In the genomic region with DNA sequence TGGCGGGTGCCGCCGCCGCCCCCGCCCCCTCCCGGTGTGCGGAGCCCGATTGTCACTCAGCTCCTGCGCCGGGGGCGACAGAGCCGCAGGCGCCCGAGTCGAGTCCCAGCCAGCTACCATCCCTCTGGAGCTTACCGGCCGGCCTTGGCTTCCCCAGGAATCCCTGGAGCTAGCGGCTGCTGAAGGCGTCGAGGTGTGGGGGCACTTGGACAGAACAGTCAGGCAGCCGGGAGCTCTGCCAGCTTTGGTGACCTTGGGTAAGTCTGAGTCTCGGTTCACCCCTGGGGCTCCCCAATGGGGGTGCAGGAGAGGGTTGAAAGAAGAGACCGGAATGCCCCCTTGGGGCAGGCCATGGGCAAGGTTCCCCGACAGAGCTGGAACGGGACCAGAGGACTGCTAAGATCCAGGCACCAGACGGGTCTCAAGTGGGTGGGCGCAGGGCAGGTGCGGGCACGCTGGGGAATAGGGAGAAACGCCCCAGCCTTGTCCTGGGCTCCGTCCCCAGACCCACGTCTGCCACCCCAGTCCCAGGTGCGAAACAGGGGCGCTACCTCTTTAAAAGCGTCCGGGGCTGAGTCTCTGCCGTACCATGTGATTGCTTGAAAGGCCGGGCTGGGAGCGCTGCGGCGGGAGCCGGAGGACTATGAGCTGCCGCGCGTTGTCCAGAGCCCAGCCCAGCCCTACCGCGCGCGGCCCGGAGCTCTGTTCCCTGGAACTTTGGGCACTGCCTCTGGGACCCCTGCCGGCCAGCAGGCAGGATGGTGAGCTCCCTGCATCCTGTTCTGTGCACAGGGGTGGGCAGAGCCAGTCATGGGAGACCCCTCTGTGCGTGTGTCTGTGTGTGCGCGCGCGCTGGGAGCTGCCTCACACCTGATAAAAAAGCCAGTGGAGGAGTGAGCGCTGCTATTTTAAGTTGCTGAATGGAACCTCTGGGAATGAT, we compare ENCODE assay signal across 8 cellular contexts. TPM values are rescaled to one million over a fixed set of nuclear protein-coding genes. Genes with fewer than 3 reads are reported as not detected.
DNase-seq lines count a peak whose midpoint lies in the region; ATAC-seq and TF ChIP-seq lines count a peak whose summit lies in the region.

TSS of gene ADORA1 (plus strand) at position 55 of the 940 bp plus-strand sequence. CDS start 1,116 bp downstream, outside the sequence.

- H3K9me3 Mint-ChIP-seq in activated T-helper 17 cell treated with anti-CD3 and anti-CD28 coated beads, Interleukin-2, amount 50 U/mL, for 72 hours, result no peaks in the 10 kb centered on the region

- H3K4me2 ChIP-seq in Loucy (ENCODE audit: low read depth, low read length, poor library complexity, severe bottlenecking) (peak within 1 kb of the TSS; percentile 94), osteoblast (ENCODE audit: insufficient read depth, low read length) (peak within 1 kb of the TSS; percentile 90)

- no peaks in the 10 kb centered on the region for H3K36me3 Mint-ChIP-seq in activated T-helper 17 cell treated with anti-CD3 and anti-CD28 coated beads, Interleukin-2, amount 50 U/mL, for 72 hours (ENCODE audit: low read depth)

- TF ChIP-seq CTCF in Loucy (conservative IDR thresholded peaks at IDR 0.05; ENCODE audit: low read length) (no peak), cardiac muscle cell (IDR thresholded peaks at IDR 0.05; ENCODE audit: low read depth, low read length) (peak; percentile 3), osteoblast (IDR thresholded peaks at IDR 0.05; ENCODE audit: extremely low read depth, low read depth, low read length) (no peak)

- H3K27me3 Mint-ChIP-seq in activated T-helper 17 cell treated with anti-CD3 and anti-CD28 coated beads, Interleukin-2, amount 50 U/mL, for 72 hours, result peaks cover 47% of the 10 kb centered on the region

- H3K36me3 ChIP-seq in Loucy (ENCODE audit: insufficient read depth, low read length) (no peaks in the 10 kb centered on the region), cardiac muscle cell (no peaks in the 10 kb centered on the region), osteoblast (ENCODE audit: insufficient read depth, low read length) (no peaks in the 10 kb centered on the region)

- no peak for ATAC-seq in activated T-helper 17 cell treated with anti-CD3 and anti-CD28 coated beads, Interleukin-2, amount 50 U/mL, for 72 hours (replicated peaks)
- ATAC-seq in HG03342 (IDR thresholded peaks at IDR 0.05; ENCODE audit: unreplicated experiment), result no peak
- ATAC-seq in GM21447 (IDR thresholded peaks at IDR 0.05; ENCODE audit: unreplicated experiment), result no peak

- peaks cover 7% of the 10 kb centered on the region for H3K4me1 Mint-ChIP-seq in activated T-helper 17 cell treated with anti-CD3 and anti-CD28 coated beads, Interleukin-2, amount 50 U/mL, for 72 hours

- H3K9me2 ChIP-seq in Loucy (replicated peaks; ENCODE audit: low read depth, low read length), result no peaks in the 10 kb centered on the region

- H2AFZ ChIP-seq in Loucy (ENCODE audit: low read length), result peak within 1 kb of the TSS; percentile 95
- H2AFZ ChIP-seq in osteoblast (ENCODE audit: low read length), result peak within 1 kb of the TSS; percentile 80

- H3F3A ChIP-seq in Loucy (ENCODE audit: low read depth), result no peaks in the 10 kb centered on the region

- H3K27ac ChIP-seq in cardiac muscle cell (peak within 1 kb of the TSS; percentile 50), osteoblast (ENCODE audit: low read depth, low read length) (no peak within 1 kb of the TSS)

- H4K20me1 ChIP-seq in Loucy (ENCODE audit: insufficient read depth, low read length, poor library complexity, severe bottlenecking), result no peaks in the 10 kb centered on the region
- no peaks in the 10 kb centered on the region for H4K20me1 ChIP-seq in osteoblast (ENCODE audit: insufficient read depth, low read length)

- peak within 1 kb of the TSS; percentile 73 for H3K4me3 ChIP-seq in Loucy (ENCODE audit: low read length, poor library complexity, severe bottlenecking)
- peak within 1 kb of the TSS; percentile 34 for H3K4me3 ChIP-seq in cardiac muscle cell
- peak within 1 kb of the TSS; percentile 69 for H3K4me3 ChIP-seq in osteoblast (ENCODE audit: insufficient read depth, low read length)

- no peak within 1 kb of the TSS for H3K27ac Mint-ChIP-seq in activated T-helper 17 cell treated with anti-CD3 and anti-CD28 coated beads, Interleukin-2, amount 50 U/mL, for 72 hours

- H3K4me1 ChIP-seq in Loucy (ENCODE audit: insufficient read depth, low read length, poor library complexity, severe bottlenecking), result peaks cover 32% of the 10 kb centered on the region
- H3K4me1 ChIP-seq in cardiac muscle cell (ENCODE audit: low read depth), result peaks cover 54% of the 10 kb centered on the region
- H3K4me1 ChIP-seq in osteoblast (ENCODE audit: insufficient read depth, low read length), result peaks cover 11% of the 10 kb centered on the region

- H3K9me3 ChIP-seq in Loucy (ENCODE audit: insufficient read depth, low read depth, low read length) (no peaks in the 10 kb centered on the region), cardiac muscle cell (ENCODE audit: low read depth) (no peaks in the 10 kb centered on the region), osteoblast (ENCODE audit: low read depth, low read length) (no peaks in the 10 kb centered on the region)

- H3K4me3 Mint-ChIP-seq in activated T-helper 17 cell treated with anti-CD3 and anti-CD28 coated beads, Interleukin-2, amount 50 U/mL, for 72 hours, result peak within 1 kb of the TSS; percentile 23

- peak; percentile 74 for DNase-seq in D341Med (ENCODE audit: low spot score)
- peak; percentile 70 to 91 for DNase-seq in cardiac muscle cell (ENCODE audit: low read depth in 1 of 2, low spot score in 1 of 2)
- peak; percentile 97 for DNase-seq in osteoblast (ENCODE audit: insufficient read length, low spot score, missing footprints)
- no peak for DNase-seq in SHP77 (lab: John Stamatoyannopoulos, UW)

- H3K27me3 ChIP-seq in Loucy (ENCODE audit: insufficient read depth, low read length, poor library complexity, severe bottlenecking) (no peaks in the 10 kb centered on the region), cardiac muscle cell (no peaks in the 10 kb centered on the region), osteoblast (ENCODE audit: insufficient read depth, low read length) (peaks cover 22% of the 10 kb centered on the region)

- peak within 1 kb of the TSS; percentile 51 for H3K9ac ChIP-seq in Loucy (ENCODE audit: low read depth, low read length, poor library complexity, severe bottlenecking)

- H3K79me2 ChIP-seq in Loucy (ENCODE audit: insufficient read depth, low read length) (no peaks in the 10 kb centered on the region), osteoblast (ENCODE audit: insufficient read depth, low read length) (no peaks in the 10 kb centered on the region)

RNA-seq across cellular contexts. Expression of gene ADORA1, which starts in this region (rescaled TPM):
- not detected for total RNA-seq in activated T-helper 17 cell treated with anti-CD3 and anti-CD28 coated beads, Interleukin-2, amount 50 U/mL, for 72 hours
- total RNA-seq in cardiac muscle cell (8.5 and 14.9 TPM in 2 replicates), osteoblast (4.0 and 9.1 TPM in 2 replicates)
- 12.2 and 22.2 TPM in 2 replicates for polyA plus RNA-seq in cardiac muscle cell

Comparison
In these comparisons a context has a peak if more than half of its experiments do, and no peak if none do; other contexts are left out.
1. DNase-seq: peak in D341Med (single experiment), cardiac muscle cell (2 of 2) and osteoblast (single experiment); none in SHP77 (0 of 2).
2. Peak in every context shown above with its lines, with median percentiles within 50 percentile points of each other: H3K4me3 ChIP-seq.